Comparison of ENCODE assay signal across 10 cellular contexts in genomic region chr2:191318037-191318728, GRCh38.
DNase-seq lines count a peak whose midpoint lies in the region; ATAC-seq and TF ChIP-seq lines count a peak whose summit lies in the region.
"Had no signal": no experiment of that assay in that cellular context is flagged by ENCODE, and none has a peak within 500 bp of the region (broad histone marks: within the 10 kb centered on the region; RNA-seq: fewer than 3 reads in every experiment).

No MANE protein-coding gene starts in this region.

- H3K27ac ChIP-seq in esophagus muscularis mucosa (replicated peaks in 1 of 4), result peak overlapping the region in 1 of 4 donors; percentile 10
- H3K27ac ChIP-seq in mucosa of rectum (ENCODE audit: low read depth in 2 of 2, low read length in 2 of 2), result peak overlapping the region; percentile 56 to 79

- WGBS in esophagus muscularis mucosa, result 42% methylated on average over 4 of the region's 4 CpGs

- no peak for ATAC-seq in HG03571 (IDR thresholded peaks at IDR 0.05; ENCODE audit: unreplicated experiment)
- no peak for ATAC-seq in HG03342 (IDR thresholded peaks at IDR 0.05; ENCODE audit: unreplicated experiment)

- intact Hi-C loops in esophagus muscularis mucosa (cut with DNase I), result no loop called here

- no peak for TF ChIP-seq EP300 in esophagus muscularis mucosa (IDR thresholded peaks at IDR 0.05)

- TF ChIP-seq POLR2A in esophagus muscularis mucosa (IDR thresholded peaks at IDR 0.05; ENCODE audit: low read depth), result no peak

- H3K9me3 ChIP-seq in esophagus muscularis mucosa (no peaks in the 10 kb centered on the region), mucosa of rectum (ENCODE audit: control insufficient read depth in 2 of 2, low read length in 2 of 2) (no peaks in the 10 kb centered on the region)

- H3K27me3 ChIP-seq in esophagus muscularis mucosa (no peaks in the 10 kb centered on the region), mucosa of rectum (ENCODE audit: control insufficient read depth in 2 of 2, insufficient read depth in 2 of 2, low read length in 2 of 2) (no peaks in the 10 kb centered on the region)

- peaks cover 22 to 33% (median 26%) of the 10 kb centered on the region in 4 donors for H3K4me1 ChIP-seq in esophagus muscularis mucosa
- H3K4me1 ChIP-seq in mucosa of rectum (ENCODE audit: control insufficient read depth in 2 of 2, insufficient read depth in 2 of 2, low read length in 2 of 2), result peaks cover 24 to 27% of the 10 kb centered on the region in 2 donors

- no peak overlapping the region for H3K4me3 ChIP-seq in esophagus muscularis mucosa
- peak overlapping the region; percentile 31 to 35 for H3K4me3 ChIP-seq in mucosa of rectum (ENCODE audit: low read length in 2 of 2)

- no peak for TF ChIP-seq CTCF in esophagus muscularis mucosa (IDR thresholded peaks at IDR 0.05)

- H3K36me3 ChIP-seq in esophagus muscularis mucosa (no peaks in the 10 kb centered on the region), mucosa of rectum (ENCODE audit: control insufficient read depth in 2 of 2, insufficient read depth in 2 of 2, low read length in 2 of 2) (no peaks in the 10 kb centered on the region)

- DNase-seq in AML-193 (lab: John Stamatoyannopoulos, UW) (peak; percentile 45 to 51), NCI-H446 treated with DMSO at 0.1 percent for 48 hours (lab: John Stamatoyannopoulos, UW) (peak; percentile 40), esophagus muscularis mucosa (ENCODE audit: extremely low spot score) (peak; percentile 77), amygdala (lab: John Stamatoyannopoulos, UW) (no peak), RKO (ENCODE audit: low spot score) (no peak)
- DNase-seq: effector CD8-positive, alpha-beta T cell; stimulated activated CD4-positive, alpha-beta T cell treated with anti-CD3 and anti-CD28 coated beads, Interleukin-4, amount 100 ng/mL, for 4 hours had no signal

- peak overlapping the region; percentile 19 to 20 for H3K9ac ChIP-seq in mucosa of rectum (ENCODE audit: low read depth in 1 of 2, low read length in 2 of 2)

Comparison
In these comparisons a context has a peak if more than half of its experiments do, and no peak if none do; other contexts are left out.
1. DNase-seq: peak in AML-193 (2 of 2), NCI-H446 treated with DMSO at 0.1 percent for 48 hours (single experiment) and esophagus muscularis mucosa (single experiment); none in amygdala (0 of 56) and RKO (single experiment).
2. H3K4me3 ChIP-seq: peak in mucosa of rectum (2 of 2); none in esophagus muscularis mucosa (0 of 4).